ENCODE assay signal across 19 cellular contexts in genomic region chr4:145775406-145775805, GRCh38.
"Had no signal": no experiment of that assay in that cellular context is flagged by ENCODE, and none has a peak within 500 bp of the region (broad histone marks: within the 10 kb centered on the region; RNA-seq: fewer than 3 reads in every experiment).

No MANE protein-coding gene starts in this region.

- H3K4me3 Mint-ChIP-seq: activated CD8-positive, alpha-beta T cell treated with anti-CD3 and anti-CD28 coated beads for 36 hours; activated naive CD8-positive, alpha-beta T cell treated with anti-CD3 and anti-CD28 coated beads, Interleukin-2, amount 10 ng/mL, durations not matched to agents 7 days and 5 days; brain; central memory CD8-positive, alpha-beta T cell; natural killer cell treated with Interleukin-12 subunit alpha and Interleukin-12 subunit beta and Interleukin-15 and Interleukin-18, amount 100 ng/mL, for 72 hours; stimulated activated naive B cell treated with anti-CD40 and anti-IgM and Interleukin-4, amounts not matched to agents 10 μg/mL and 1 μg/mL and 100 μg/mL, for 72 hours had no signal

- H3K9me3 Mint-ChIP-seq: activated CD8-positive, alpha-beta T cell treated with anti-CD3 and anti-CD28 coated beads for 36 hours; activated naive CD8-positive, alpha-beta T cell treated with anti-CD3 and anti-CD28 coated beads, Interleukin-2, amount 10 ng/mL, durations not matched to agents 7 days and 5 days; brain; central memory CD8-positive, alpha-beta T cell; natural killer cell treated with Interleukin-12 subunit alpha and Interleukin-12 subunit beta and Interleukin-15 and Interleukin-18, amount 100 ng/mL, for 72 hours; stimulated activated naive B cell treated with anti-CD40 and anti-IgM and Interleukin-4, amounts not matched to agents 10 μg/mL and 1 μg/mL and 100 μg/mL, for 72 hours had no signal

- H3K27me3 ChIP-seq: right atrium auricular region, transverse colon, vagina had no signal

- H3K4me1 Mint-ChIP-seq: brain; central memory CD8-positive, alpha-beta T cell; stimulated activated naive B cell treated with anti-CD40 and anti-IgM and Interleukin-4, amounts not matched to agents 10 μg/mL and 1 μg/mL and 100 μg/mL, for 72 hours had no signal

- H3K4me3 ChIP-seq: right atrium auricular region, transverse colon, vagina had no signal

- H3K27me3 Mint-ChIP-seq: activated CD8-positive, alpha-beta T cell treated with anti-CD3 and anti-CD28 coated beads for 36 hours; activated naive CD8-positive, alpha-beta T cell treated with anti-CD3 and anti-CD28 coated beads, Interleukin-2, amount 10 ng/mL, durations not matched to agents 7 days and 5 days; brain; central memory CD8-positive, alpha-beta T cell; natural killer cell treated with Interleukin-12 subunit alpha and Interleukin-12 subunit beta and Interleukin-15 and Interleukin-18, amount 100 ng/mL, for 72 hours; stimulated activated naive B cell treated with anti-CD40 and anti-IgM and Interleukin-4, amounts not matched to agents 10 μg/mL and 1 μg/mL and 100 μg/mL, for 72 hours had no signal

- H3K27ac Mint-ChIP-seq: activated CD8-positive, alpha-beta T cell treated with anti-CD3 and anti-CD28 coated beads for 36 hours; activated naive CD8-positive, alpha-beta T cell treated with anti-CD3 and anti-CD28 coated beads, Interleukin-2, amount 10 ng/mL, durations not matched to agents 7 days and 5 days; brain; natural killer cell treated with Interleukin-12 subunit alpha and Interleukin-12 subunit beta and Interleukin-15 and Interleukin-18, amount 100 ng/mL, for 72 hours; stimulated activated naive B cell treated with anti-CD40 and anti-IgM and Interleukin-4, amounts not matched to agents 10 μg/mL and 1 μg/mL and 100 μg/mL, for 72 hours had no signal

- H3K27ac ChIP-seq: right atrium auricular region, transverse colon, vagina, WERI-Rb-1 had no signal

- H3K9me3 ChIP-seq: right atrium auricular region, transverse colon, vagina had no signal

- DNase-seq: activated CD4-positive, alpha-beta T cell treated with anti-CD3 and anti-CD28 coated beads for 48 hours; activated CD8-positive, alpha-beta T cell treated with anti-CD3 and anti-CD28 coated beads for 36 hours; activated naive CD8-positive, alpha-beta T cell treated with anti-CD3 and anti-CD28 coated beads, Interleukin-2, amount 10 ng/mL, durations not matched to agents 7 days and 5 days; cortex of kidney; effector CD4-positive, alpha-beta T cell; foreskin melanocyte; head of caudate nucleus; kidney glomerular epithelial cell; nucleus accumbens; posterior cingulate gyrus; stimulated activated CD4-positive, alpha-beta T cell treated with anti-CD3 and anti-CD28 coated beads, Interleukin-2, amount 100 ng/mL, for 48 hours; stimulated activated naive B cell treated with anti-CD40 and anti-IgM and Interleukin-4, amounts not matched to agents 10 μg/mL and 1 μg/mL and 100 μg/mL, for 72 hours; transverse colon; WERI-Rb-1 had no signal

- H3K4me1 ChIP-seq: right atrium auricular region, vagina had no signal

- ATAC-seq: activated CD8-positive, alpha-beta T cell treated with anti-CD3 and anti-CD28 coated beads for 36 hours; natural killer cell treated with Interleukin-12 subunit alpha and Interleukin-12 subunit beta and Interleukin-15 and Interleukin-18, amount 100 ng/mL, for 72 hours; stimulated activated naive B cell treated with anti-CD40 and anti-IgM and Interleukin-4, amounts not matched to agents 10 μg/mL and 1 μg/mL and 100 μg/mL, for 72 hours had no signal
